Comparison of ENCODE assay signal across 18 cellular contexts in genomic region chr3:50325497-50326181, GRCh38. TPM values are rescaled to one million over a fixed set of nuclear protein-coding genes. Genes with fewer than 3 reads are reported as not detected.
DNase-seq lines count a peak whose midpoint lies in the region; ATAC-seq and TF ChIP-seq lines count a peak whose summit lies in the region.
"Had no signal": no experiment of that assay in that cellular context is flagged by ENCODE, and none has a peak within 500 bp of the region (broad histone marks: within the 10 kb centered on the region; RNA-seq: fewer than 3 reads in every experiment).

No MANE protein-coding gene starts in this region.

- no peak overlapping the region for H3K4me3 ChIP-seq in BLaER1
- H3K4me3 ChIP-seq: GM23338, right atrium auricular region, tibial nerve had no signal

- no peaks in the 10 kb centered on the region for H3K27me3 ChIP-seq in BLaER1
- H3K27me3 ChIP-seq: right atrium auricular region, tibial nerve had no signal

- POLR2A ChIA-PET in WTC11 (lab: Charles Lee): interaction anchor here (0.8 kb wide), 1 partner anchor 12 kb away, joined by 3 read pairs; no protein-coding TSS in a partner anchor

- H3K4me2 ChIP-seq in BLaER1: no peak overlapping the region
- H3K4me2 ChIP-seq: GM23338 had no signal

- H3K4me3 Mint-ChIP-seq in WTC11 (peak overlapping the region; percentile 29; the same call in 1 of the 2 replicates), naive B cell (peak overlapping the region in 6 of 8 donors; percentile 23 to 93 (median 86))

- DNase-seq in AML-193 (lab: John Stamatoyannopoulos, UW) (peak; percentile 9 to 31), WTC11 (ENCODE audit: low spot score) (no peak), naive B cell (no peak), Ammon's horn (ENCODE audit: low spot score) (no peak)
- DNase-seq in effector CD8-positive, alpha-beta T cell (lab: John Stamatoyannopoulos, UW): no peak
- DNase-seq: activated CD4-positive, alpha-beta memory T cell treated with anti-CD3 and anti-CD28 coated beads, Interleukin-2, amount 10 ng/mL, durations not matched to agents 7 days and 5 days; amniotic stem cell; cerebellar nuclear complex; effector memory CD4-positive, alpha-beta T cell; NCI-H1105; NCI-H524; stimulated activated CD4-positive, alpha-beta T cell treated with anti-CD3 and anti-CD28 coated beads, Interleukin-15, amount 100 ng/mL, for 24 hours had no signal

- H3K4me1 Mint-ChIP-seq in WTC11: peaks cover 30% of the 10 kb centered on the region
- H3K4me1 Mint-ChIP-seq in naive B cell: peaks cover 17 to 43% (median 41%) of the 10 kb centered on the region in 3 donors

- H3K4me1 ChIP-seq in BLaER1: peaks cover 47% of the 10 kb centered on the region

- CTCF ChIA-PET in WTC11 (lab: Charles Lee): interaction anchor here (0.7 to 5.5 kb wide), 7 partner anchors 11 to 77 kb away, joined by 3 to 95 read pairs (median 7); partner anchors contain the start of genes HYAL1, HYAL3, IFRD2 and NAA80

- ATAC-seq in WTC11 (no peak), naive B cell (ENCODE audit: low read depth in 2 of 2) (no peak), HG03196 (IDR thresholded peaks at IDR 0.05; ENCODE audit: unreplicated experiment) (no peak)
- ATAC-seq: GM23338 had no signal

- H3K27me3 Mint-ChIP-seq in WTC11 (ENCODE audit: low read depth): no peaks in the 10 kb centered on the region
- no peaks in the 10 kb centered on the region for H3K27me3 Mint-ChIP-seq in naive B cell
- H3K27me3 Mint-ChIP-seq: activated CD4-positive, alpha-beta memory T cell treated with anti-CD3 and anti-CD28 coated beads, Interleukin-2, amount 10 ng/mL, durations not matched to agents 7 days and 5 days had no signal

- H3K9me3 ChIP-seq in BLaER1: no peaks in the 10 kb centered on the region
- H3K9me3 ChIP-seq: right atrium auricular region, tibial nerve had no signal

- TF ChIP-seq CTCF in WTC11 (IDR thresholded peaks at IDR 0.05): no peak

- peaks cover 48% of the 10 kb centered on the region for H3K36me3 ChIP-seq in BLaER1

- no peak overlapping the region for H3K27ac ChIP-seq in BLaER1

- H3K27ac Mint-ChIP-seq in WTC11 (no peak overlapping the region), naive B cell (peak overlapping the region in 2 of 6 donors; percentile 67 to 89)
- H3K27ac Mint-ChIP-seq: activated CD4-positive, alpha-beta memory T cell treated with anti-CD3 and anti-CD28 coated beads, Interleukin-2, amount 10 ng/mL, durations not matched to agents 7 days and 5 days had no signal

- H3K36me3 Mint-ChIP-seq in WTC11: peaks cover 13% of the 10 kb centered on the region
- H3K36me3 Mint-ChIP-seq in naive B cell: no peaks in the 10 kb centered on the region

- H4K20me1 ChIP-seq in BLaER1: peaks cover 27% of the 10 kb centered on the region

- no peaks in the 10 kb centered on the region for H3K9me3 Mint-ChIP-seq in WTC11
- no peaks in the 10 kb centered on the region for H3K9me3 Mint-ChIP-seq in naive B cell
- H3K9me3 Mint-ChIP-seq: activated CD4-positive, alpha-beta memory T cell treated with anti-CD3 and anti-CD28 coated beads, Interleukin-2, amount 10 ng/mL, durations not matched to agents 7 days and 5 days; GM23338 had no signal

- 0 out of 2 replicates have a peak overlapping the region, but pooled peaks have one; percentile 24 for H3K9ac ChIP-seq in BLaER1

TF ChIP-seq in WTC11, 78 proteins besides CTCF, POLR2A, EP300 and RAD21:
- TF ChIP-seq STAT6 (CRISPR knock-in tag; conservative IDR thresholded peaks at IDR 0.05; ENCODE audit: low read depth): no peak
- no peak for TF ChIP-seq PRRX2 (CRISPR knock-in tag; IDR thresholded peaks at IDR 0.05)
- no peak for TF ChIP-seq NFYB (CRISPR knock-in tag; conservative IDR thresholded peaks at IDR 0.05; ENCODE audit: low read depth)
- TF ChIP-seq ZBTB21 (CRISPR knock-in tag; IDR thresholded peaks at IDR 0.05; ENCODE audit: borderline replicate concordance): no peak
- no peak for TF ChIP-seq GRHL2 (CRISPR knock-in tag; IDR thresholded peaks at IDR 0.05; ENCODE audit: insufficient replicate concordance, severe bottlenecking)
- TF ChIP-seq USF2 (CRISPR knock-in tag; IDR thresholded peaks at IDR 0.05): no peak
TF ChIP-seq in WTC11: peak in this region for 0.

RNA-seq across cellular contexts. Expression of gene TUSC2, which starts 2.4 kb away (rescaled TPM):
- total RNA-seq in WTC11 (2021): 34.7 to 41.1 TPM (median 38.0 TPM) in 3 replicates
- polyA plus RNA-seq in naive B cell (ENCODE audit: low read depth in 6 of 6): 10 to 100 TPM; 39.2 to 60.2 (median 46.3) TPM

RNA-seq across cellular contexts. Expression of gene HYAL2, which starts 3.1 kb away (rescaled TPM):
- total RNA-seq in WTC11 (2021): 58.0 to 65.6 TPM (median 62.9 TPM) in 3 replicates
- polyA plus RNA-seq in naive B cell (ENCODE audit: low read depth in 6 of 6): 1 to 10 TPM in 4 of 6 donors, under 1 TPM in 1, not detected in 1; 0.59 to 5.9 (median 3.4) TPM

RNA-seq across cellular contexts. Expression of gene RASSF1, which starts 15.0 kb away (rescaled TPM):
- total RNA-seq in WTC11 (2021): 13.2 to 14.5 TPM (median 14.5 TPM) in 3 replicates
- 100 to 1,000 TPM in 2 of 6 donors, 10 to 100 TPM in 4; 71.9 to 147 (median 89.9) TPM for polyA plus RNA-seq in naive B cell (ENCODE audit: low read depth in 6 of 6)

RNA-seq across cellular contexts. Expression of gene ZMYND10, which starts 19.9 kb away (rescaled TPM):
- 0.46 to 0.80 TPM (median 0.74 TPM) in 3 replicates for total RNA-seq in WTC11 (2021)
- polyA plus RNA-seq in naive B cell (ENCODE audit: low read depth in 6 of 6): under 1 TPM in 1 of 6 donors, not detected in 5; 0.53 TPM
- total RNA-seq: G401 had no signal

RNA-seq across cellular contexts. Expression of gene HYAL1, which starts 22.3 kb away (rescaled TPM):
- 3.4 to 3.8 TPM (median 3.5 TPM) in 3 replicates for total RNA-seq in WTC11 (2021)
- polyA plus RNA-seq in naive B cell (ENCODE audit: low read depth in 6 of 6): under 1 TPM in 3 of 6 donors, not detected in 3; 0.12 to 0.32 (median 0.15) TPM

Comparison
In these comparisons a context has a peak if more than half of its experiments do, and no peak if none do; other contexts are left out.
1. DNase-seq: peak in AML-193 (2 of 2); none in WTC11 (single experiment), naive B cell (single experiment), effector CD8-positive, alpha-beta T cell (single experiment) and Ammon's horn (single experiment).